In the genomic region with DNA sequence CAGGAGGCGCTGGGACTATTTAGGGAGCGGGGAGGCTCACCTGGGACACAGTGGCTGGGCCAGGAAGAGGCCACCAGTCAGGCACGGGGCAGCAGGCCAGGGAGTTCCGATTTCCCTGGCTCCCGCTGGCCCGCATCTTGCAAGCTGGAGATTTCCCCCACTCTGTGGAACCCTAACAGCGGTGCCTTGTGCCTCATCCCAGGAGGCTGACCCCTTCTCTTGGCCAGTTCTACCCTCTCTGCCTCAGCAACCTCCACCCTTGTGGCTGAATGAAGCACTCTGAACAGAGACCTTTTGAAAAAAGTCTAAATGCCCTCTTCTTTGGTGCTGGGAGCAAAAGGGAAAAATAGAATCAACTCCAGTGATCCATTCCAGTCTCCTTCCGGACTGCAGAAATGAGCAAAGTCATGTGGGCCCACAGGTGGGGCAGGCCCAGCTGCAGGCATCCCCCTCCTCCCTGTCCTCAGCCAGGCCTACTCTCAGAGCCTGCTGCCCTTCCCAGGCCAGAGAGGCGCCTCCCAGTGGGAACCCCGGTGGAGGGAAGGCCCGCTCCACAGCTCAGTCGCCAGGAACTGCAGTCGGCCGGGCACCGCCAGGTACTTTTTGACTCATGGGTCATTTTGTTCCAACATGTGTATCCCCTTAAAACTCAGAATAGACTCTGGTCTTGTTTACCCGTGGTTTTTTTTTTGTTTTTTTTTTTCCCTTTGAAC, we compare ENCODE assay signal across 17 cellular contexts.
A peak's percentile ranks its signal among the peaks of the same experiment; 100 is the strongest.
DNase-seq lines count a peak whose midpoint lies in the region; TF ChIP-seq lines count a peak whose summit lies in the region.
"Had no signal": no experiment of that assay in that cellular context is flagged by ENCODE, and none has a peak within 500 bp of the region (broad histone marks: within the 10 kb centered on the region; RNA-seq: fewer than 3 reads in every experiment).

No MANE protein-coding gene starts in this region.

- intact Hi-C loops in posterior vena cava (cut with DNase I), result no loop called here
- intact Hi-C loops in vagina (cut with DNase I), result no loop called here

- peaks cover 27% of the 10 kb centered on the region for H3K9me3 Mint-ChIP-seq in endothelial cell (ENCODE audit: unreplicated experiment)

- H3K4me2 ChIP-seq in MM.1S (ENCODE audit: low read depth, low read length), result peak overlapping the region; percentile 63

- no peak overlapping the region for H3K27ac ChIP-seq in MM.1S (ENCODE audit: low read length)
- no peak overlapping the region for H3K27ac ChIP-seq in vagina
- H3K27ac ChIP-seq: C4-2B had no signal

- 0 out of 2 replicates have a peak, but pooled peaks cover 9% of the 10 kb centered on the region for H3K4me1 ChIP-seq in MM.1S (ENCODE audit: low read length)
- H3K4me1 ChIP-seq in vagina, result no peaks in the 10 kb centered on the region

- peak overlapping the region; percentile 31 for H3K4me3 Mint-ChIP-seq in endothelial cell (ENCODE audit: unreplicated experiment)
- H3K4me3 Mint-ChIP-seq: CD8-positive, alpha-beta memory T cell had no signal

- H2AFZ ChIP-seq in MM.1S (ENCODE audit: low read length), result peak overlapping the region; percentile 67; the same call in 1 of the 2 replicates

- no peaks in the 10 kb centered on the region for H3K9me3 ChIP-seq in MM.1S (replicated peaks; ENCODE audit: insufficient read depth, low read length)
- no peaks in the 10 kb centered on the region for H3K9me3 ChIP-seq in vagina

- peaks cover 9% of the 10 kb centered on the region for H3K27me3 Mint-ChIP-seq in endothelial cell (ENCODE audit: unreplicated experiment)

- no peak for TF ChIP-seq POLR2A in vagina (IDR thresholded peaks at IDR 0.05)

- no peaks in the 10 kb centered on the region for H3K9me2 ChIP-seq in MM.1S (replicated peaks; ENCODE audit: insufficient read depth, low read length)

- no peak overlapping the region for H3K27ac Mint-ChIP-seq in endothelial cell (ENCODE audit: unreplicated experiment)
- H3K27ac Mint-ChIP-seq: CD8-positive, alpha-beta memory T cell had no signal

- H3F3A ChIP-seq in MM.1S (ENCODE audit: insufficient read depth, low read length), result no peaks in the 10 kb centered on the region

- no peaks in the 10 kb centered on the region for H3K79me2 ChIP-seq in MM.1S (ENCODE audit: low read length)

- H3K4me3 ChIP-seq in MM.1S (ENCODE audit: low read length) (peak overlapping the region; percentile 44), vagina (no peak overlapping the region)

- H3K36me3 ChIP-seq in MM.1S (replicated peaks; ENCODE audit: insufficient read depth, low read length), result no peaks in the 10 kb centered on the region
- no peaks in the 10 kb centered on the region for H3K36me3 ChIP-seq in vagina

- DNase-seq in MM.1S (no peak), endothelial cell (ENCODE audit: low spot score) (no peak), posterior vena cava (ENCODE audit: low spot score) (peak; percentile 62), vagina (ENCODE audit: extremely low spot score in 2 of 2) (peak; percentile 60 to 67), retina (no peak), GDM1 (lab: John Stamatoyannopoulos, UW) (no peak), NCI-H187 treated with DMSO at 0.1 percent for 48 hours (lab: John Stamatoyannopoulos, UW) (no peak)
- DNase-seq: CD8-positive, alpha-beta memory T cell; DMS53; GF-D8; Kasumi-1; NCI-H1417; NCI-H187; NCI-H2227 treated with DMSO at 0.1 percent for 48 hours; NCI-H510A; NK-92 treated with Interleukin-12 subunit alpha and Interleukin-12 subunit beta, amount 100 ng/mL, for 24 hours had no signal

- H3K9ac ChIP-seq in MM.1S (ENCODE audit: low read length), result peak overlapping the region; percentile 38; the same call in 1 of the 2 replicates

- no peak for TF ChIP-seq CTCF in MM.1S (IDR thresholded peaks at IDR 0.05; ENCODE audit: low read length)
- TF ChIP-seq CTCF in endothelial cell (IDR thresholded peaks at IDR 0.05; ENCODE audit: unreplicated experiment), result no peak
- TF ChIP-seq CTCF in vagina (IDR thresholded peaks at IDR 0.05), result no peak

- no peaks in the 10 kb centered on the region for H3K4me1 Mint-ChIP-seq in endothelial cell (ENCODE audit: unreplicated experiment)
- H3K4me1 Mint-ChIP-seq: CD8-positive, alpha-beta memory T cell had no signal

- H4K20me1 ChIP-seq in MM.1S (ENCODE audit: insufficient read depth, low read length), result no peaks in the 10 kb centered on the region

- peaks cover 3% of the 10 kb centered on the region for H3K36me3 Mint-ChIP-seq in endothelial cell (ENCODE audit: low read depth, unreplicated experiment)
- H3K36me3 Mint-ChIP-seq: CD8-positive, alpha-beta memory T cell had no signal

- H3K27me3 ChIP-seq in MM.1S (replicated peaks; ENCODE audit: insufficient read depth, low read length), result no peaks in the 10 kb centered on the region
- H3K27me3 ChIP-seq in vagina, result no peaks in the 10 kb centered on the region

Comparison
In these comparisons a context has a peak if more than half of its experiments do, and no peak if none do; other contexts are left out.
1. DNase-seq: peak in posterior vena cava (single experiment) and vagina (2 of 2); none in MM.1S (single experiment), endothelial cell (single experiment), retina (single experiment), GDM1 (single experiment) and NCI-H187 treated with DMSO at 0.1 percent for 48 hours (single experiment).